In genomic region chr7:105352018-105352612, GRCh38 we compare ENCODE assay signal across 8 cellular contexts. TPM values are rescaled to one million over a fixed set of nuclear protein-coding genes. Genes with fewer than 3 reads are reported as not detected.
A peak's percentile ranks its signal among the peaks of the same experiment; 100 is the strongest.
DNase-seq lines count a peak whose midpoint lies in the region; ATAC-seq, FAIRE-seq and TF ChIP-seq lines count a peak whose summit lies in the region.

No MANE protein-coding gene starts in this region.

- peak overlapping the region in 11 of 12 donors; percentile 1 to 85 (median 53) for H3K27ac ChIP-seq in heart left ventricle
- peak overlapping the region in 1 of 2 donors; percentile 76 for H3K27ac ChIP-seq in small intestine (ENCODE audit: low read depth in 1 of 2, low read length in 1 of 2)

- ATAC-seq in GM18861 (IDR thresholded peaks at IDR 0.05; ENCODE audit: unreplicated experiment) (peak; percentile 90), HG03045 (IDR thresholded peaks at IDR 0.05; ENCODE audit: unreplicated experiment) (peak; percentile 92), heart left ventricle (peak; percentile 87 to 93 (median 90))

- 19 to 37% (median 25%) methylated on average over 3 of the region's 3 CpGs for WGBS in heart left ventricle, 4 donors
- WGBS in small intestine, 3 donors: 19 to 31% (median 26%) methylated on average over 3 of the region's 3 CpGs

- no peak for TF ChIP-seq CTCF in heart left ventricle (IDR thresholded peaks at IDR 0.05)

- no peaks in the 10 kb centered on the region for H3K27me3 ChIP-seq in heart left ventricle
- H3K27me3 ChIP-seq in small intestine (ENCODE audit: control insufficient read depth in 2 of 2, insufficient read depth in 2 of 2, low read length in 2 of 2): no peaks in the 10 kb centered on the region
- H3K27me3 ChIP-seq in HAP-1 (ENCODE audit: low read depth): no peaks in the 10 kb centered on the region

- H3K4me3 ChIP-seq in heart left ventricle (peak overlapping the region in 1 of 12 donors; percentile 21), small intestine (ENCODE audit: low read depth in 1 of 2, low read length in 2 of 2) (no peak overlapping the region), HAP-1 (no peak overlapping the region)

- H3K4me1 ChIP-seq in heart left ventricle (peaks cover 7 to 65% (median 32%) of the 10 kb centered on the region in 12 donors), small intestine (ENCODE audit: control insufficient read depth in 2 of 2, insufficient read depth in 1 of 2, low read depth in 1 of 2, low read length in 1 of 2) (peaks cover 12 to 18% of the 10 kb centered on the region in 2 donors), HAP-1 (peaks cover 35% of the 10 kb centered on the region)

- H3K9me3 ChIP-seq in heart left ventricle (no peaks in the 10 kb centered on the region), small intestine (ENCODE audit: control insufficient read depth, low read depth) (no peaks in the 10 kb centered on the region), HAP-1 (no peaks in the 10 kb centered on the region)

- FAIRE-seq in small intestine (lab: Jason Lieb, UNC): no peak

- H3K36me3 ChIP-seq in heart left ventricle (no peaks in the 10 kb centered on the region), small intestine (ENCODE audit: control insufficient read depth in 2 of 2, insufficient read depth in 2 of 2, low read length in 2 of 2) (no peaks in the 10 kb centered on the region), HAP-1 (replicated peaks) (no peaks in the 10 kb centered on the region)

- intact Hi-C loops in heart left ventricle (cut with DNase I): no loop called here

- in situ Hi-C loops in HAP-1 (cut with MboI; ENCODE audit: low sequenced_read_pairs): no loop called here

- TF ChIP-seq POLR2A in heart left ventricle (IDR thresholded peaks at IDR 0.05): no peak

- DNase-seq in RPMI7951 (ENCODE audit: low read depth) (peak; percentile 92), heart left ventricle (peak; percentile 74 to 88 (median 80)), small intestine (peak; percentile 64), NCI-H2081 (lab: John Stamatoyannopoulos, UW) (no peak), HAP-1 (ENCODE audit: low spot score in 2 of 2) (no peak)
- peak; percentile 39 for DNase-seq in activated naive CD4-positive, alpha-beta T cell treated with anti-CD3 and anti-CD28 coated beads, Interleukin-2, amount 50 U/mL, for 16 hours

RNA-seq across cellular contexts. Expression of gene SRPK2, which starts 36.6 kb away (rescaled TPM):
- total RNA-seq in RPMI7951 (2014; rRNA removed; shearing (Covaris generic)): 27.8 and 34.0 TPM in 2 replicates
- total RNA-seq in heart left ventricle: 10 to 100 TPM; 26.7 to 42.4 (median 39.1) TPM
- 10 to 100 TPM in 1 of 2 donors, 1 to 10 TPM in 1; 8.6 to 24.6 TPM for polyA plus RNA-seq in heart left ventricle
- 10 to 100 TPM; 12.2 to 14.3 (median 13.9) TPM for polyA plus RNA-seq in small intestine

Comparison
In these comparisons a context has a peak if more than half of its experiments do, and no peak if none do; other contexts are left out.
1. DNase-seq: peak in RPMI7951 (single experiment), activated naive CD4-positive, alpha-beta T cell treated with anti-CD3 and anti-CD28 coated beads, Interleukin-2, amount 50 U/mL, for 16 hours (single experiment), heart left ventricle (5 of 5) and small intestine (single experiment); none in NCI-H2081 (0 of 2) and HAP-1 (0 of 2).
2. Peak in every context shown above with its lines, with median percentiles within 50 percentile points of each other: ATAC-seq.